Comparison of ENCODE assay signal across 8 cellular contexts in the genomic region with DNA sequence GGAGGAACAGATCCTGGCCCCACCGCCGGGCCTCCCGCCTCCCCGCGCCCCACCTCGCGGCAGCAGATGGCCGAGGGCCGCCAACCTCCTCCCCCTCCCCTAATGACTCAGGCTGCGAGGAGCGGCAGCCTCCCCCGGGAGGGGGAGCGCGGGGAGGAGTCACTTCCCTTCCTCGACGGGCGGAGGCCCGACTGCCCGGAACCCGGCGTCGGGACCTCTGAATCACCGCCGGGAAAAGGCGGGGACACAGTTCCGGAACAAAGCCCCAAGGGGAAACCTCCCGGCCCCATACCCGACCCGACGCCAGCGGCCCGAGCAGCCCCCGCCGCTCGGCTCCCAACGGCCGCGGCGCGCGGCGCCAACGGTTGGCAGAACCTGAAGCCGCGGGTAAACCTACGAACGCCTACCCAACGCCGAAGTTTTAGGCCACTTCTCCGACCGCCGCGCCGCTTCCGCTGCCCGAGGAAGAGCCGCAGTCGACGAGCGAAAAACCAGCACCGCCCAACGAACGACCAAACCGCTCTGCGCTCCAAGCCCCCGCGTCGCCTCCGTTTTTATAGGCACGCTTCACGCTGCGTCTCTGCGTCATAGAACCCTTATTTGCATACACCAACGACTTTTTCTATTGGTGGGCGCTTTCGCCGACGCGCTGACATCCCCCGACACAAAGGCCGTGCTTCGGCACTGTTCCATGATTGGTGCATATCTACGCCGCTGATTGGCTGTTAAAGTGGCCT. TPM values are rescaled to one million over a fixed set of nuclear protein-coding genes. Genes with fewer than 3 reads are reported as not detected.
DNase-seq lines count a peak whose midpoint lies in the region; ATAC-seq and TF ChIP-seq lines count a peak whose summit lies in the region.

No MANE protein-coding gene starts in this region.

- no peaks in the 10 kb centered on the region for H3K27me3 ChIP-seq in dorsolateral prefrontal cortex

- H3K4me1 Mint-ChIP-seq in activated CD4-positive, alpha-beta memory T cell treated with anti-CD3 and anti-CD28 coated beads for 36 hours (ENCODE audit: low read depth), result peaks cover 43% of the 10 kb centered on the region

- POLR2A ChIA-PET in activated CD4-positive, alpha-beta memory T cell treated with anti-CD3 and anti-CD28 coated beads for 36 hours (lab: Charles Lee), result interaction anchor here (0.6 to 2.9 kb wide), 16 partner anchors 9 to 117 kb away, joined by 3 to 18 read pairs (median 4); partner anchors contain the start of genes GALK1, RECQL5, SAP30BP and TRIM65

- peak overlapping the region; percentile 76 to 99 (median 97) for H3K27ac ChIP-seq in dorsolateral prefrontal cortex

- TF ChIP-seq CTCF in dorsolateral prefrontal cortex (IDR thresholded peaks at IDR 0.05 in 54 of 56, conservative IDR thresholded peaks at IDR 0.05 in 2 of 56; ENCODE audit: low read depth in 1 of 56, partially characterized antibody in 56 of 56) (peak in 16 of 56 donors; percentile 2 to 42 (median 10)), lower leg skin (IDR thresholded peaks at IDR 0.05) (peak in 1 of 3 donors; percentile 37)

- H3K36me3 Mint-ChIP-seq in activated CD4-positive, alpha-beta memory T cell treated with anti-CD3 and anti-CD28 coated beads for 36 hours, result peaks cover 41% of the 10 kb centered on the region

- DNase-seq in CD1c-positive myeloid dendritic cell (ENCODE audit: extremely low spot score) (peak; percentile 99), NCI-H774 (lab: John Stamatoyannopoulos, UW) (peak; percentile 100), dorsolateral prefrontal cortex (peak; percentile 90 to 99 (median 98)), lower leg skin (ENCODE audit: low spot score in 2 of 2) (peak; percentile 98 to 99)
- DNase-seq in activated CD4-positive, alpha-beta memory T cell treated with anti-CD3 and anti-CD28 coated beads for 36 hours, result peak; percentile 97
- peak; percentile 87 for DNase-seq in stimulated activated CD4-positive, alpha-beta T cell treated with anti-CD3 and anti-CD28 coated beads, Interleukin-4, amount 100 ng/mL, for 48 hours (ENCODE audit: low read depth in 2 of 2)

- TF ChIP-seq POLR2A in lower leg skin (IDR thresholded peaks at IDR 0.05), result peak; percentile 86 to 100

- H3K4me3 Mint-ChIP-seq in activated CD4-positive, alpha-beta memory T cell treated with anti-CD3 and anti-CD28 coated beads for 36 hours, result peak overlapping the region; percentile 87

- H3K27me3 Mint-ChIP-seq in activated CD4-positive, alpha-beta memory T cell treated with anti-CD3 and anti-CD28 coated beads for 36 hours, result peaks cover 4% of the 10 kb centered on the region

- CTCF ChIA-PET in activated CD4-positive, alpha-beta memory T cell treated with anti-CD3 and anti-CD28 coated beads for 36 hours (lab: Charles Lee), result interaction anchor here (0.6 to 4.2 kb wide), 7 partner anchors 15 to 82 kb away, joined by 3 to 35 read pairs (median 7); partner anchors contain the start of genes GALK1 and UNC13D

- WGBS in lower leg skin, 2 donors, result 0 to 1% methylated on average over 45 of the region's 84 CpGs

- no peaks in the 10 kb centered on the region for H3K9me3 Mint-ChIP-seq in activated CD4-positive, alpha-beta memory T cell treated with anti-CD3 and anti-CD28 coated beads for 36 hours

- H3K27ac Mint-ChIP-seq in activated CD4-positive, alpha-beta memory T cell treated with anti-CD3 and anti-CD28 coated beads for 36 hours, result peak overlapping the region; percentile 97

- intact Hi-C loops in activated CD4-positive, alpha-beta memory T cell treated with anti-CD3 and anti-CD28 coated beads for 36 hours (cut with micrococcal nuclease), result loop anchor here (1.0 to 2.0 kb wide), 4 partner anchors 14 to 199 kb away; partner anchors contain the start of genes ACOX1, GALK1, RECQL5 and SAP30BP
- intact Hi-C loops in dorsolateral prefrontal cortex (cut with DNase I) (loop anchor here in 1 of 2 donors (10.0 kb wide), 2 partner anchors 45 to 115 kb away; partner anchors contain the start of gene TRIM65), lower leg skin (cut with DNase I; ENCODE audit: low total_unique reads) (loop anchor here (10.0 kb wide), 1 partner anchor 65 kb away; the partner anchor contains the start of gene UNC13D)

- peak; percentile 65 for ATAC-seq in GM19438 (IDR thresholded peaks at IDR 0.05; ENCODE audit: low read depth, unreplicated experiment)
- peak; percentile 51 for ATAC-seq in HG03571 (IDR thresholded peaks at IDR 0.05; ENCODE audit: unreplicated experiment)

- peak overlapping the region; percentile 58 to 100 (median 94) for H3K4me3 ChIP-seq in dorsolateral prefrontal cortex
- peak overlapping the region; percentile 79 for H3K4me3 ChIP-seq in lower leg skin (ENCODE audit: low read depth, poor library complexity, severe bottlenecking)

RNA-seq across cellular contexts. Expression of gene UNK, which starts 5.2 kb away (rescaled TPM):
- total RNA-seq in activated CD4-positive, alpha-beta memory T cell treated with anti-CD3 and anti-CD28 coated beads for 36 hours, result 10 to 100 TPM; 21.8 to 24.7 TPM
- total RNA-seq in dorsolateral prefrontal cortex (10 to 100 TPM; 20.6 to 51.6 (median 29.4) TPM), lower leg skin (10 to 100 TPM; 26.5 to 42.5 (median 31.9) TPM)

RNA-seq across cellular contexts. Expression of gene GALK1, which starts 14.4 kb away (rescaled TPM):
- 10 to 100 TPM; 69.3 to 69.7 TPM for total RNA-seq in activated CD4-positive, alpha-beta memory T cell treated with anti-CD3 and anti-CD28 coated beads for 36 hours
- 10 to 100 TPM in 114 of 120 experiments, 1 to 10 TPM in 6; 6.0 to 32.0 (median 16.1) TPM for total RNA-seq in dorsolateral prefrontal cortex
- total RNA-seq in lower leg skin, result 10 to 100 TPM; 20.6 to 31.0 (median 28.9) TPM

RNA-seq across cellular contexts. Expression of gene ITGB4, which starts 58.2 kb away (rescaled TPM):
- total RNA-seq in activated CD4-positive, alpha-beta memory T cell treated with anti-CD3 and anti-CD28 coated beads for 36 hours, result 1 to 10 TPM in 1 of 2 experiments, under 1 TPM in 1; 0.67 to 1.1 TPM
- total RNA-seq in dorsolateral prefrontal cortex (100 to 1,000 TPM in 39 of 120 experiments, 10 to 100 TPM in 81; 27.8 to 292 (median 83.1) TPM), lower leg skin (100 to 1,000 TPM; 371 to 689 (median 435) TPM)

Comparison
In these comparisons a context has a peak if more than half of its experiments do, and no peak if none do; other contexts are left out.
1. Peak in every context shown above with its lines: DNase-seq, ATAC-seq, H3K4me3 ChIP-seq and H3K27ac ChIP-seq.
2. RNA of gene ITGB4, which starts 58.2 kb away (total RNA-seq): 371 to 689 TPM in lower leg skin and 27.8 to 292 TPM in dorsolateral prefrontal cortex; 0.67 to 1.1 TPM in activated CD4-positive, alpha-beta memory T cell treated with anti-CD3 and anti-CD28 coated beads for 36 hours; every median in the first group is over 10 times any median in the second.